ENCODE assay signal across 8 cellular contexts in the genomic region with DNA sequence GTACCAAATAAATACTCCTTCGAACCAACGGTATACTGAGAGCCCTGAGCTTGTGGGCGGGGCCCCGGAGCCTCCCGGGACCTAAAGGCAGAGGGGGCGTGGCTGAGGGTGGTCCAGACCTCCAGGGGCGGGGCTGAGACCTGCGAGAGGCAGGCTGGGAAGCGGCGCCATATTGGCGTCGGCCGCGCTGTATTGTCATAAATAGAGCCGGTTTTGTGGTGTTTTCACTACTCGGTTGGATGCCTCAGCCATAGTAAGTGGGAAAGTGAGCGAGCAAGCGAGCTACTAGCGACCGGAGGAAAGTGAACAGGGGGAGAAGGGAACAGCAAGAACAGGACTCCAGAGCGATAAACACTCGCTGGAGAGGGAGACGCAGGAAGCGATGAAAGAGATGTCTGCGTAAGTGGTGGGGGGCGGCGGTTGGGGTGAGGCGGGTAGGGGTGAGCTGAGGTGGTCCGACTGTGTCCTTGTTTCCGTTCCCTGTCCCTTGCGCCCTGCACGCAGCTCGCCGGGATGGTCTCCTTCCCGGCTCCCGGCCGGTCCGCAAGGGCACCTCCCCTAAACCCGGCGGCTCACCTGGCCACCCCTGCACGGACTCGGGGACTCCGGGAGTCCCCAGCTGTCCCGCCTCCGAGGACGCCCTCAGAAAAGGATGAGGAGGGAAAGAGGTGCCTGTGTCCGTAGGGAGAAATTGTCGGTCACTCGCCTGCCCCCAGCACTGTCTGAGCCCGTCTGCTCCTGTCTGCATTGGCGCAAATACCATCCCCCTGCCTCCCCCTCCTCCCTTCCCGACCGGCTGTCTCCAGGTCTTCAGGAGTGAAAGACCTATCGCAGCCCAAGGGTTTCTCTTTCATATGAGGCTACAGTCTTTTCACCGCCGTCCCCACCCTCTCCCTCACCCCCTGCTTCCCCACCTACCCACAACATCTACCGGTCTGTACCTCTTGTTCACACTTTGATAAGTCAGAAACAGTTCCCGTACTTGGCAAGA. TPM values are rescaled to one million over a fixed set of nuclear protein-coding genes. Genes with fewer than 3 reads are reported as not detected.
DNase-seq lines count a peak whose midpoint lies in the region; ATAC-seq and TF ChIP-seq lines count a peak whose summit lies in the region.

A gene (plus strand): TSS at position 172 of the 991 bp plus-strand sequence. CDS start 211 bp downstream, at position 383.

- H3K9me3 Mint-ChIP-seq in activated T-helper 2 cell treated with anti-CD3 and anti-CD28 coated beads, Interferon-gamma antibody, Interleukin-2, Interleukin-4, amounts not matched to agents 10 μg/mL and 5 μg/mL and 100 μg/mL, durations not matched to agents 14 hours and 24 hours and 36 hours, result no peaks in the 10 kb centered on the region
- no peaks in the 10 kb centered on the region for H3K9me3 Mint-ChIP-seq in nephron
- no peaks in the 10 kb centered on the region for H3K9me3 Mint-ChIP-seq in stimulated activated naive CD8-positive, alpha-beta T cell treated with anti-CD3 and anti-CD28 coated beads, Interleukin-15, Interleukin-2, amounts not matched to agents 100 ng/mL and 50 ng/mL, for 24 hours

- H3K36me3 ChIP-seq in RWPE2 (ENCODE audit: low read depth), result peaks cover 22% of the 10 kb centered on the region

- peaks cover 20% of the 10 kb centered on the region for H3K36me3 Mint-ChIP-seq in activated T-helper 2 cell treated with anti-CD3 and anti-CD28 coated beads, Interferon-gamma antibody, Interleukin-2, Interleukin-4, amounts not matched to agents 10 μg/mL and 5 μg/mL and 100 μg/mL, durations not matched to agents 14 hours and 24 hours and 36 hours (ENCODE audit: low read depth)
- peaks cover 16% of the 10 kb centered on the region for H3K36me3 Mint-ChIP-seq in nephron (ENCODE audit: low read depth)
- H3K36me3 Mint-ChIP-seq in stimulated activated naive CD8-positive, alpha-beta T cell treated with anti-CD3 and anti-CD28 coated beads, Interleukin-15, Interleukin-2, amounts not matched to agents 100 ng/mL and 50 ng/mL, for 24 hours (ENCODE audit: low read depth), result peaks cover 31% of the 10 kb centered on the region

- intact Hi-C loops in activated T-helper 2 cell treated with anti-CD3 and anti-CD28 coated beads, Interferon-gamma antibody, Interleukin-2, Interleukin-4, amounts not matched to agents 10 μg/mL and 5 μg/mL and 100 μg/mL, durations not matched to agents 14 hours and 24 hours and 36 hours (cut with micrococcal nuclease), result loop anchor here (1.0 to 5.0 kb wide), 4 partner anchors 49 to 420 kb away; no protein-coding TSS in a partner anchor

- H3K27me3 ChIP-seq in RWPE2 (ENCODE audit: insufficient read depth, poor library complexity, severe bottlenecking), result no peaks in the 10 kb centered on the region

- H3K4me1 ChIP-seq in RWPE2 (ENCODE audit: insufficient read depth, poor library complexity, severe bottlenecking), result no peaks in the 10 kb centered on the region

- no peaks in the 10 kb centered on the region for H3K27me3 Mint-ChIP-seq in activated T-helper 2 cell treated with anti-CD3 and anti-CD28 coated beads, Interferon-gamma antibody, Interleukin-2, Interleukin-4, amounts not matched to agents 10 μg/mL and 5 μg/mL and 100 μg/mL, durations not matched to agents 14 hours and 24 hours and 36 hours (ENCODE audit: low read depth)
- H3K27me3 Mint-ChIP-seq in nephron (ENCODE audit: low read depth), result no peaks in the 10 kb centered on the region
- H3K27me3 Mint-ChIP-seq in stimulated activated naive CD8-positive, alpha-beta T cell treated with anti-CD3 and anti-CD28 coated beads, Interleukin-15, Interleukin-2, amounts not matched to agents 100 ng/mL and 50 ng/mL, for 24 hours, result no peaks in the 10 kb centered on the region

- H3K4me1 Mint-ChIP-seq in activated T-helper 2 cell treated with anti-CD3 and anti-CD28 coated beads, Interferon-gamma antibody, Interleukin-2, Interleukin-4, amounts not matched to agents 10 μg/mL and 5 μg/mL and 100 μg/mL, durations not matched to agents 14 hours and 24 hours and 36 hours (ENCODE audit: low read depth), result peaks cover 29% of the 10 kb centered on the region
- peaks cover 23% of the 10 kb centered on the region for H3K4me1 Mint-ChIP-seq in nephron
- peaks cover 40% of the 10 kb centered on the region for H3K4me1 Mint-ChIP-seq in stimulated activated naive CD8-positive, alpha-beta T cell treated with anti-CD3 and anti-CD28 coated beads, Interleukin-15, Interleukin-2, amounts not matched to agents 100 ng/mL and 50 ng/mL, for 24 hours (ENCODE audit: low read depth)

- peak within 1 kb of the TSS; percentile 96 for H3K4me3 Mint-ChIP-seq in activated T-helper 2 cell treated with anti-CD3 and anti-CD28 coated beads, Interferon-gamma antibody, Interleukin-2, Interleukin-4, amounts not matched to agents 10 μg/mL and 5 μg/mL and 100 μg/mL, durations not matched to agents 14 hours and 24 hours and 36 hours (ENCODE audit: low read depth)
- H3K4me3 Mint-ChIP-seq in nephron, result peak within 1 kb of the TSS; percentile 97 to 100 (median 98)
- peak within 1 kb of the TSS; percentile 97 for H3K4me3 Mint-ChIP-seq in stimulated activated naive CD8-positive, alpha-beta T cell treated with anti-CD3 and anti-CD28 coated beads, Interleukin-15, Interleukin-2, amounts not matched to agents 100 ng/mL and 50 ng/mL, for 24 hours

- TF ChIP-seq CTCF in RWPE2 (IDR thresholded peaks at IDR 0.05; ENCODE audit: poor library complexity, severe bottlenecking) (no peak), fibroblast of pulmonary artery (IDR thresholded peaks at IDR 0.05; ENCODE audit: low read length, missing control alignments) (no peak), nephron (IDR thresholded peaks at IDR 0.05; ENCODE audit: unreplicated experiment in 3 of 3) (no peak)

- H3K27ac ChIP-seq in RWPE2 (ENCODE audit: poor library complexity, severe bottlenecking), result peak within 1 kb of the TSS; percentile 72

- peak; percentile 93 for DNase-seq in EH (ENCODE audit: low read depth)
- DNase-seq in H4 (ENCODE audit: low spot score), result peak; percentile 87
- peak; percentile 93 for DNase-seq in LoVo (ENCODE audit: low spot score)
- DNase-seq in RWPE2 (ENCODE audit: low spot score), result peak; percentile 95
- peak; percentile 94 for DNase-seq in activated T-helper 2 cell treated with anti-CD3 and anti-CD28 coated beads, Interferon-gamma antibody, Interleukin-2, Interleukin-4, amounts not matched to agents 10 μg/mL and 5 μg/mL and 100 μg/mL, durations not matched to agents 14 hours and 24 hours and 36 hours (ENCODE audit: low spot score)
- peak; percentile 90 for DNase-seq in fibroblast of pulmonary artery (ENCODE audit: low read depth)

- no peaks in the 10 kb centered on the region for H3K9me3 ChIP-seq in RWPE2 (ENCODE audit: severe bottlenecking)

- peak; percentile 98 for ATAC-seq in RWPE2 (ENCODE audit: low read depth)

- peak within 1 kb of the TSS; percentile 96 for H3K27ac Mint-ChIP-seq in activated T-helper 2 cell treated with anti-CD3 and anti-CD28 coated beads, Interferon-gamma antibody, Interleukin-2, Interleukin-4, amounts not matched to agents 10 μg/mL and 5 μg/mL and 100 μg/mL, durations not matched to agents 14 hours and 24 hours and 36 hours
- peak within 1 kb of the TSS; percentile 90 to 99 (median 98) for H3K27ac Mint-ChIP-seq in nephron
- peak within 1 kb of the TSS; percentile 98 for H3K27ac Mint-ChIP-seq in stimulated activated naive CD8-positive, alpha-beta T cell treated with anti-CD3 and anti-CD28 coated beads, Interleukin-15, Interleukin-2, amounts not matched to agents 100 ng/mL and 50 ng/mL, for 24 hours

- H3K4me3 ChIP-seq in RWPE2 (ENCODE audit: severe bottlenecking) (peak within 1 kb of the TSS; percentile 69), fibroblast of pulmonary artery (replicated peaks; ENCODE audit: low read depth, low read length) (peak within 1 kb of the TSS; percentile 96)

RNA-seq across cellular contexts. Expression of the gene that starts here (rescaled TPM):
- 9.6 and 11.8 TPM in 2 replicates for total RNA-seq in H4 (2014; rRNA removed; shearing (Covaris generic))
- 20.4 and 21.2 TPM in 2 replicates for total RNA-seq in activated T-helper 2 cell treated with anti-CD3 and anti-CD28 coated beads, Interferon-gamma antibody, Interleukin-2, Interleukin-4, amounts not matched to agents 10 μg/mL and 5 μg/mL and 100 μg/mL, durations not matched to agents 14 hours and 24 hours and 36 hours

Comparison
In these comparisons a context has a peak if more than half of its experiments do, and no peak if none do; other contexts are left out.
1. Peak in every context shown above with its lines: DNase-seq, ATAC-seq, H3K4me3 ChIP-seq and H3K27ac ChIP-seq.